ENCODE assay signal across 2 cellular contexts in the genomic region with DNA sequence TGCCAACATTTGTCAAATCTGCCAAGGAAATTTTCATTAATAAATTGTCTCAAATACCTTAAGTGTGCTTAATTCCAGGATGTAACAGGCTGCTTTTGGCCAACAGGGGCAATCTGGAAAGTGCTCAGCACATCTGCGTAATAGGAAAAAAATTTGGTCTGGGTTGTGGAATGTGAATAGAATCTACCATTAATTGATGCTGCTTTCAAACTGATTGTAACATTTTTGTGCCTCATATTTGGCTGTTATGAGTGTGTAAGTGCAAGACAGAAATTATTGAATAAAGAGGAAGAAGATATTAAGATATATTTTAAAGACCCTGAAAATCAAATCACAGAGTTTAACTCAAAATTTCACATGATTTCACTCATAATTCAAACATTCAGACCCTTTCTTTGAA.
TF ChIP-seq lines count a peak whose summit lies in the region.

No MANE protein-coding gene starts in this region.

TF ChIP-seq in SK-N-SH, 30 proteins besides CTCF, POLR2A, EP300 and RAD21 (continued from another document):
- no peak for TF ChIP-seq EZH2phosphoT487 (IDR thresholded peaks at IDR 0.05; ENCODE audit: borderline replicate concordance, low read depth)
- TF ChIP-seq YY1 (IDR thresholded peaks at IDR 0.05; ENCODE audit: low read depth) = 0 out of 2 replicates have a peak, but pooled peaks have one; percentile 23
- TF ChIP-seq CHD2 (IDR thresholded peaks at IDR 0.05; ENCODE audit: low read length, partially characterized antibody) = no peak
- no peak for TF ChIP-seq RFX5 (IDR thresholded peaks at IDR 0.05; ENCODE audit: low read length)
- TF ChIP-seq FOXJ3 (CRISPR knock-in tag; IDR thresholded peaks at IDR 0.05) = no peak
- TF ChIP-seq ZBTB33 (IDR thresholded peaks at IDR 0.05; ENCODE audit: borderline replicate concordance, low read depth) = no peak
- no peak for TF ChIP-seq USF1 (IDR thresholded peaks at IDR 0.05; ENCODE audit: borderline replicate concordance, low read depth)
- no peak for TF ChIP-seq SIN3A (IDR thresholded peaks at IDR 0.05; ENCODE audit: borderline replicate concordance, low read depth, low read length)
- no peak for TF ChIP-seq USF2 (IDR thresholded peaks at IDR 0.05; ENCODE audit: borderline replicate concordance, low read depth, low read length)
- peak; percentile 61; the same call in 1 of the 2 replicates for TF ChIP-seq TCF12 (IDR thresholded peaks at IDR 0.05)
- no peak for TF ChIP-seq POLR2AphosphoS5 (IDR thresholded peaks at IDR 0.05; ENCODE audit: low read depth, low read length)
- TF ChIP-seq ELF1 (IDR thresholded peaks at IDR 0.05) = no peak
- TF ChIP-seq NFIC (IDR thresholded peaks at IDR 0.05; ENCODE audit: borderline replicate concordance) = peak; percentile 64; the same call in 1 of the 2 replicates
- no peak for TF ChIP-seq REST (IDR thresholded peaks at IDR 0.05; ENCODE audit: low read depth, low read length)
- TF ChIP-seq NRF1 (IDR thresholded peaks at IDR 0.05; ENCODE audit: low read depth, low read length) = no peak
- no peak for TF ChIP-seq RXRA (IDR thresholded peaks at IDR 0.05; ENCODE audit: borderline replicate concordance, low read depth)
- no peak for TF ChIP-seq FOXM1 (IDR thresholded peaks at IDR 0.05; ENCODE audit: low read depth)
- no peak for TF ChIP-seq GATA2 (CRISPR knock-in tag; IDR thresholded peaks at IDR 0.05)
- TF ChIP-seq RCOR1 (IDR thresholded peaks at IDR 0.05; ENCODE audit: low read length) = no peak
- no peak for TF ChIP-seq GABPA (IDR thresholded peaks at IDR 0.05; ENCODE audit: low read depth)
- no peak for TF ChIP-seq MXI1 (IDR thresholded peaks at IDR 0.05; ENCODE audit: low read depth, low read length)
- peak; percentile 79 for TF ChIP-seq JUND (IDR thresholded peaks at IDR 0.05)
- TF ChIP-seq MEF2A (IDR thresholded peaks at IDR 0.05; ENCODE audit: borderline replicate concordance, low read depth) = no peak
- TF ChIP-seq FOSL2 (IDR thresholded peaks at IDR 0.05; ENCODE audit: borderline replicate concordance, low read depth) = peak; percentile 55; the same call in 1 of the 2 replicates
- peak; percentile 47 for TF ChIP-seq PBX3 (IDR thresholded peaks at IDR 0.05)

TF ChIP-seq in WTC11, 78 proteins besides CTCF, POLR2A, EP300 and RAD21 (continued from another document):
- TF ChIP-seq FOXP4 (CRISPR knock-in tag; IDR thresholded peaks at IDR 0.05) = no peak
- TF ChIP-seq NFE2L1 (CRISPR knock-in tag; IDR thresholded peaks at IDR 0.05) = no peak
- no peak for TF ChIP-seq CBFB (CRISPR knock-in tag; IDR thresholded peaks at IDR 0.05; ENCODE audit: low read depth)
- no peak for TF ChIP-seq ZMAT4 (CRISPR knock-in tag; IDR thresholded peaks at IDR 0.05)
- TF ChIP-seq SMAD3 (CRISPR knock-in tag; IDR thresholded peaks at IDR 0.05; ENCODE audit: borderline replicate concordance) = no peak
- TF ChIP-seq, protein P1, sequence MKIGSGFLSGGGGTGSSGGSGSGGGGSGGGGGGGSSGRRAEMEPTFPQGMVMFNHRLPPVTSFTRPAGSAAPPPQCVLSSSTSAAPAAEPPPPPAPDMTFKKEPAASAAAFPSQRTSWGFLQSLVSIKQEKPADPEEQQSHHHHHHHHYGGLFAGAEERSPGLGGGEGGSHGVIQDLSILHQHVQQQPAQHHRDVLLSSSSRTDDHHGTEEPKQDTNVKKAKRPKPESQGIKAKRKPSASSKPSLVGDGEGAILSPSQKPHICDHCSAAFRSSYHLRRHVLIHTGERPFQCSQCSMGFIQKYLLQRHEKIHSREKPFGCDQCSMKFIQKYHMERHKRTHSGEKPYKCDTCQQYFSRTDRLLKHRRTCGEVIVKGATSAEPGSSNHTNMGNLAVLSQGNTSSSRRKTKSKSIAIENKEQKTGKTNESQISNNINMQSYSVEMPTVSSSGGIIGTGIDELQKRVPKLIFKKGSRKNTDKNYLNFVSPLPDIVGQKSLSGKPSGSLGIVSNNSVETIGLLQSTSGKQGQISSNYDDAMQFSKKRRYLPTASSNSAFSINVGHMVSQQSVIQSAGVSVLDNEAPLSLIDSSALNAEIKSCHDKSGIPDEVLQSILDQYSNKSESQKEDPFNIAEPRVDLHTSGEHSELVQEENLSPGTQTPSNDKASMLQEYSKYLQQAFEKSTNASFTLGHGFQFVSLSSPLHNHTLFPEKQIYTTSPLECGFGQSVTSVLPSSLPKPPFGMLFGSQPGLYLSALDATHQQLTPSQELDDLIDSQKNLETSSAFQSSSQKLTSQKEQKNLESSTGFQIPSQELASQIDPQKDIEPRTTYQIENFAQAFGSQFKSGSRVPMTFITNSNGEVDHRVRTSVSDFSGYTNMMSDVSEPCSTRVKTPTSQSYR (CRISPR knock-in tag; IDR thresholded peaks at IDR 0.05) = no peak
- no peak for TF ChIP-seq ZNF671 (CRISPR knock-in tag; IDR thresholded peaks at IDR 0.05)
- TF ChIP-seq, protein P2, sequence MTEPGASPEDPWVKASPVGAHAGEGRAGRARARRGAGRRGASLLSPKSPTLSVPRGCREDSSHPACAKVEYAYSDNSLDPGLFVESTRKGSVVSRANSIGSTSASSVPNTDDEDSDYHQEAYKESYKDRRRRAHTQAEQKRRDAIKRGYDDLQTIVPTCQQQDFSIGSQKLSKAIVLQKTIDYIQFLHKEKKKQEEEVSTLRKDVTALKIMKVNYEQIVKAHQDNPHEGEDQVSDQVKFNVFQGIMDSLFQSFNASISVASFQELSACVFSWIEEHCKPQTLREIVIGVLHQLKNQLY (CRISPR knock-in tag; IDR thresholded peaks at IDR 0.05) = no peak
- TF ChIP-seq RELA (CRISPR knock-in tag; IDR thresholded peaks at IDR 0.05; ENCODE audit: borderline replicate concordance) = no peak
- TF ChIP-seq IRF1 (CRISPR knock-in tag; IDR thresholded peaks at IDR 0.05) = no peak
- no peak for TF ChIP-seq GABPB1 (CRISPR knock-in tag; IDR thresholded peaks at IDR 0.05)
- no peak for TF ChIP-seq ZBTB43 (CRISPR knock-in tag; IDR thresholded peaks at IDR 0.05)
- TF ChIP-seq, protein P3, sequence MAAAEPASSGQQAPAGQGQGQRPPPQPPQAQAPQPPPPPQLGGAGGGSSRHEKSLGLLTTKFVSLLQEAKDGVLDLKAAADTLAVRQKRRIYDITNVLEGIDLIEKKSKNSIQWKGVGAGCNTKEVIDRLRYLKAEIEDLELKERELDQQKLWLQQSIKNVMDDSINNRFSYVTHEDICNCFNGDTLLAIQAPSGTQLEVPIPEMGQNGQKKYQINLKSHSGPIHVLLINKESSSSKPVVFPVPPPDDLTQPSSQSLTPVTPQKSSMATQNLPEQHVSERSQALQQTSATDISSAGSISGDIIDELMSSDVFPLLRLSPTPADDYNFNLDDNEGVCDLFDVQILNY (CRISPR knock-in tag; IDR thresholded peaks at IDR 0.05) = no peak
- TF ChIP-seq, protein P4, sequence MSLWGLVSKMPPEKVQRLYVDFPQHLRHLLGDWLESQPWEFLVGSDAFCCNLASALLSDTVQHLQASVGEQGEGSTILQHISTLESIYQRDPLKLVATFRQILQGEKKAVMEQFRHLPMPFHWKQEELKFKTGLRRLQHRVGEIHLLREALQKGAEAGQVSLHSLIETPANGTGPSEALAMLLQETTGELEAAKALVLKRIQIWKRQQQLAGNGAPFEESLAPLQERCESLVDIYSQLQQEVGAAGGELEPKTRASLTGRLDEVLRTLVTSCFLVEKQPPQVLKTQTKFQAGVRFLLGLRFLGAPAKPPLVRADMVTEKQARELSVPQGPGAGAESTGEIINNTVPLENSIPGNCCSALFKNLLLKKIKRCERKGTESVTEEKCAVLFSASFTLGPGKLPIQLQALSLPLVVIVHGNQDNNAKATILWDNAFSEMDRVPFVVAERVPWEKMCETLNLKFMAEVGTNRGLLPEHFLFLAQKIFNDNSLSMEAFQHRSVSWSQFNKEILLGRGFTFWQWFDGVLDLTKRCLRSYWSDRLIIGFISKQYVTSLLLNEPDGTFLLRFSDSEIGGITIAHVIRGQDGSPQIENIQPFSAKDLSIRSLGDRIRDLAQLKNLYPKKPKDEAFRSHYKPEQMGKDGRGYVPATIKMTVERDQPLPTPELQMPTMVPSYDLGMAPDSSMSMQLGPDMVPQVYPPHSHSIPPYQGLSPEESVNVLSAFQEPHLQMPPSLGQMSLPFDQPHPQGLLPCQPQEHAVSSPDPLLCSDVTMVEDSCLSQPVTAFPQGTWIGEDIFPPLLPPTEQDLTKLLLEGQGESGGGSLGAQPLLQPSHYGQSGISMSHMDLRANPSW (CRISPR knock-in tag; conservative IDR thresholded peaks at IDR 0.05; ENCODE audit: low read depth) = no peak
- no peak for TF ChIP-seq ZNF532 (CRISPR knock-in tag; IDR thresholded peaks at IDR 0.05; ENCODE audit: borderline replicate concordance)
- TF ChIP-seq NR3C1 (CRISPR knock-in tag; conservative IDR thresholded peaks at IDR 0.05; ENCODE audit: low read depth) = no peak
- TF ChIP-seq ZNF425 (CRISPR knock-in tag; conservative IDR thresholded peaks at IDR 0.05) = no peak
